ENCODE assay signal across 20 cellular contexts in genomic region chr14:104892517-104893434, GRCh38. TPM values are rescaled to one million over a fixed set of nuclear protein-coding genes. Genes with fewer than 3 reads are reported as not detected.
DNase-seq lines count a peak whose midpoint lies in the region; ATAC-seq and TF ChIP-seq lines count a peak whose summit lies in the region.
"Had no signal": no experiment of that assay in that cellular context is flagged by ENCODE, and none has a peak within 500 bp of the region (broad histone marks: within the 10 kb centered on the region; RNA-seq: fewer than 3 reads in every experiment).

No MANE protein-coding gene starts in this region.

- H3K4me3 Mint-ChIP-seq in Caco-2 (ENCODE audit: unreplicated experiment): no peak overlapping the region
- H3K4me3 Mint-ChIP-seq: activated CD8-positive, alpha-beta memory T cell treated with anti-CD3 and anti-CD28 coated beads, Interleukin-2, amount 10 ng/mL, durations not matched to agents 7 days and 5 days; CD8-positive, alpha-beta T cell; mesothelial cell of epicardium; stimulated activated naive B cell treated with anti-CD40 and anti-IgM and Interleukin-4, amounts not matched to agents 10 μg/mL and 1 μg/mL and 100 μg/mL, for 72 hours; T-helper 1 cell treated with Interleukin-12 subunit alpha and Interleukin-12 subunit beta and Interleukin-4 antibody, amounts not matched to agents 30 μg/mL and 1 μg/mL, for 36 hours had no signal

- 77% methylated on average over 22 of the region's 31 CpGs for WGBS in prostate gland

- peak; percentile 54 for DNase-seq in activated effector memory CD4-positive, alpha-beta T cell treated with anti-CD3 and anti-CD28 coated beads, Interleukin-2, amount 50 U/mL, for 16 hours
- DNase-seq in activated effector memory CD4-positive, alpha-beta T cell treated with Interleukin-2 at 50 U/mL for 16 hours: no peak
- DNase-seq in NB4 (ENCODE audit: low read depth) (peak; percentile 18), hepatic stellate cell (ENCODE audit: low spot score) (peak; percentile 3), prostate gland (ENCODE audit: low spot score) (peak; percentile 3), Caco-2 (no peak), NCI-H1694 treated with DMSO at 0.1 percent for 48 hours (lab: John Stamatoyannopoulos, UW) (no peak)
- DNase-seq: activated CD8-positive, alpha-beta memory T cell treated with anti-CD3 and anti-CD28 coated beads, Interleukin-2, amount 10 ng/mL, durations not matched to agents 7 days and 5 days; activated gamma-delta T cell; dermis blood vessel endothelial cell; NCI-H1417 treated with DMSO at 0.1 percent for 48 hours; NCI-H2227 treated with DMSO at 0.1 percent for 48 hours; occipital lobe; stimulated activated naive B cell treated with anti-CD40 and anti-IgM and Interleukin-4, amounts not matched to agents 10 μg/mL and 1 μg/mL and 100 μg/mL, for 72 hours had no signal

- POLR2A ChIA-PET in Caco-2 (lab: Charles Lee): no interaction called here

- no peaks in the 10 kb centered on the region for H3K9me3 ChIP-seq in prostate gland
- H3K9me3 ChIP-seq in Caco-2: no peaks in the 10 kb centered on the region
- H3K9me3 ChIP-seq: esophagus muscularis mucosa had no signal

- no peak for ATAC-seq in GM18519 (IDR thresholded peaks at IDR 0.05; ENCODE audit: low FRiP score, unreplicated experiment)
- ATAC-seq: activated CD4-positive, CD25-positive, alpha-beta regulatory T cell treated with anti-CD3 and anti-CD28 coated beads, Interleukin-2, amount 50 U/mL, for 24 hours; activated CD8-positive, alpha-beta memory T cell treated with anti-CD3 and anti-CD28 coated beads, Interleukin-2, amount 10 ng/mL, durations not matched to agents 7 days and 5 days; CD8-positive, alpha-beta T cell; stimulated activated naive B cell treated with anti-CD40 and anti-IgM and Interleukin-4, amounts not matched to agents 10 μg/mL and 1 μg/mL and 100 μg/mL, for 72 hours had no signal

- TF ChIP-seq POLR2A in NB4 (IDR thresholded peaks at IDR 0.05; ENCODE audit: extremely low read depth, insufficient read length): no peak
- no peak for TF ChIP-seq POLR2A in prostate gland (IDR thresholded peaks at IDR 0.05)

- TF ChIP-seq CTCF in NB4 (IDR thresholded peaks at IDR 0.05; ENCODE audit: low read depth, low read length) (no peak), prostate gland (IDR thresholded peaks at IDR 0.05) (no peak), Caco-2 (IDR thresholded peaks at IDR 0.05; ENCODE audit: insufficient read depth in 1 of 2, low read depth in 1 of 2, low read length in 1 of 2, severe bottlenecking in 1 of 2, unreplicated experiment in 1 of 2) (no peak)

- no peak overlapping the region for H3K27ac Mint-ChIP-seq in Caco-2 (ENCODE audit: unreplicated experiment)
- H3K27ac Mint-ChIP-seq: activated CD8-positive, alpha-beta memory T cell treated with anti-CD3 and anti-CD28 coated beads, Interleukin-2, amount 10 ng/mL, durations not matched to agents 7 days and 5 days; CD8-positive, alpha-beta T cell; mesothelial cell of epicardium; stimulated activated naive B cell treated with anti-CD40 and anti-IgM and Interleukin-4, amounts not matched to agents 10 μg/mL and 1 μg/mL and 100 μg/mL, for 72 hours; T-helper 1 cell treated with Interleukin-12 subunit alpha and Interleukin-12 subunit beta and Interleukin-4 antibody, amounts not matched to agents 30 μg/mL and 1 μg/mL, for 36 hours had no signal

- no peaks in the 10 kb centered on the region for H3K9me3 Mint-ChIP-seq in Caco-2 (ENCODE audit: unreplicated experiment)
- H3K9me3 Mint-ChIP-seq: CD8-positive, alpha-beta T cell; mesothelial cell of epicardium; T-helper 1 cell treated with Interleukin-12 subunit alpha and Interleukin-12 subunit beta and Interleukin-4 antibody, amounts not matched to agents 30 μg/mL and 1 μg/mL, for 36 hours had no signal

- no peak overlapping the region for H3K4me3 ChIP-seq in NB4 (ENCODE audit: low read depth, low read length)
- H3K4me3 ChIP-seq in prostate gland: no peak overlapping the region
- no peak overlapping the region for H3K4me3 ChIP-seq in Caco-2 (ENCODE audit: low read depth, low read length)
- H3K4me3 ChIP-seq: esophagus muscularis mucosa had no signal

- intact Hi-C loops in prostate gland (cut with DNase I) (no loop called here), Caco-2 (cut with micrococcal nuclease; ENCODE audit: unreplicated experiment) (no loop called here)

- CTCF ChIA-PET in Caco-2 (lab: Charles Lee): no interaction called here

- no peak overlapping the region for H3K27ac ChIP-seq in prostate gland
- H3K27ac ChIP-seq: esophagus muscularis mucosa had no signal

- H3K36me3 Mint-ChIP-seq in Caco-2 (ENCODE audit: insufficient read depth, unreplicated experiment): peaks cover 13% of the 10 kb centered on the region
- H3K36me3 Mint-ChIP-seq: activated CD8-positive, alpha-beta memory T cell treated with anti-CD3 and anti-CD28 coated beads, Interleukin-2, amount 10 ng/mL, durations not matched to agents 7 days and 5 days; CD8-positive, alpha-beta T cell had no signal

- H3K4me1 Mint-ChIP-seq in Caco-2 (ENCODE audit: low read depth, unreplicated experiment): no peaks in the 10 kb centered on the region
- H3K4me1 Mint-ChIP-seq: mesothelial cell of epicardium had no signal

- no TSS peak for BruUV-seq in Caco-2 (replicated peaks; lab: Mats Ljungman, UMichigan)

- H3K4me1 ChIP-seq in prostate gland (replicated peaks): no peaks in the 10 kb centered on the region
- H3K4me1 ChIP-seq in Caco-2: no peaks in the 10 kb centered on the region

- H3K27me3 Mint-ChIP-seq in Caco-2 (ENCODE audit: insufficient read depth, unreplicated experiment): no peaks in the 10 kb centered on the region
- H3K27me3 Mint-ChIP-seq: activated CD8-positive, alpha-beta memory T cell treated with anti-CD3 and anti-CD28 coated beads, Interleukin-2, amount 10 ng/mL, durations not matched to agents 7 days and 5 days had no signal

- H3K27me3 ChIP-seq in prostate gland (replicated peaks; ENCODE audit: insufficient read depth) (no peaks in the 10 kb centered on the region), Caco-2 (replicated peaks; ENCODE audit: control insufficient read depth, insufficient read depth, low read length) (no peaks in the 10 kb centered on the region)
- H3K27me3 ChIP-seq: esophagus muscularis mucosa had no signal

- H3K36me3 ChIP-seq in prostate gland: no peaks in the 10 kb centered on the region
- no peaks in the 10 kb centered on the region for H3K36me3 ChIP-seq in Caco-2 (ENCODE audit: control insufficient read depth, insufficient read depth, low read length)

RNA-seq across cellular contexts. Expression of gene CEP170B, which starts 27.7 kb away (rescaled TPM):
- total RNA-seq in prostate gland (10 to 100 TPM; 29.1 to 81.2 TPM), Caco-2 (2022) (31.6 and 32.0 TPM in 2 replicates)

RNA-seq across cellular contexts. Expression of gene PLD4, which starts 31.9 kb away (rescaled TPM):
- total RNA-seq in prostate gland: 1 to 10 TPM; 1.2 to 5.4 TPM
- total RNA-seq in Caco-2 (2022): not detected in 2 replicates
- total RNA-seq: activated CD8-positive, alpha-beta memory T cell treated with anti-CD3 and anti-CD28 coated beads, Interleukin-2, amount 10 ng/mL, durations not matched to agents 7 days and 5 days had no signal

Comparison
In these comparisons a context has a peak if more than half of its experiments do, and no peak if none do; other contexts are left out.
1. DNase-seq: peak in activated effector memory CD4-positive, alpha-beta T cell treated with anti-CD3 and anti-CD28 coated beads, Interleukin-2, amount 50 U/mL, for 16 hours (single experiment), NB4 (single experiment), hepatic stellate cell (single experiment) and prostate gland (single experiment); none in activated effector memory CD4-positive, alpha-beta T cell treated with Interleukin-2 at 50 U/mL for 16 hours (single experiment), Caco-2 (0 of 2) and NCI-H1694 treated with DMSO at 0.1 percent for 48 hours (single experiment).